ENCODE assay signal across 1 cellular context in genomic region chr9:131048332-131048731, GRCh38.
TF ChIP-seq lines count a peak whose summit lies in the region.

No MANE protein-coding gene starts in this region.

TF ChIP-seq in H1, 55 proteins besides CTCF, POLR2A, EP300 and RAD21:
- TF ChIP-seq TAF1 (IDR thresholded peaks at IDR 0.05; ENCODE audit: low read depth, low read length), result no peak
- no peak for TF ChIP-seq SRF (IDR thresholded peaks at IDR 0.05; ENCODE audit: low read depth, low read length)
- TF ChIP-seq FOSL1 (IDR thresholded peaks at IDR 0.05; ENCODE audit: insufficient read depth, low read depth, low read length), result no peak
- no peak for TF ChIP-seq TCF12 (IDR thresholded peaks at IDR 0.05; ENCODE audit: low read depth, low read length)
- TF ChIP-seq NRF1 (IDR thresholded peaks at IDR 0.05; ENCODE audit: low read depth, low read length), result no peak
- TF ChIP-seq BACH1 (IDR thresholded peaks at IDR 0.05; ENCODE audit: low read length), result no peak
- no peak for TF ChIP-seq ATF3 (IDR thresholded peaks at IDR 0.05; ENCODE audit: insufficient read depth, low read depth, low read length)
